2 cellular contexts compared by ENCODE assay signal in the genomic region with DNA sequence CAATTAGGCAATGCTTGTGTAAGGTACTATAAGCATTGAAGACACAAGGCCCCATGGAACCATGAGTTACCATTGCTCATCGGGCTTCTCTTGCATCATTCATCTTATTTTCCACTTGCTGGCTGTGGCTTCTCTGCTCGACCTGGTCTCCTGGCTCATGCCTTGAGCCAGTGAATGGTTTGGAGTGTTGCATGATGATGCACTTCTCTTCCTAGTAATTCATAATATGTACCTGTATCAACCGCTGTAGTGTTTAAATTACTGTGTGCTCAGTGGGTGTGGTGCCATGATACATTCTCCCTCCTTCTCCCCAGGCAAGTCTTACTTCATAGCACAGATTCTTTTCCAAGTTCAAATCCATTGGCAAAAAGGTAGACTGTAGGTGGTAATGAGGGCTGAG.
TF ChIP-seq lines count a peak whose summit lies in the region.

No MANE protein-coding gene starts in this region.

TF ChIP-seq in HepG2, 621 proteins besides CTCF, POLR2A, EP300 and RAD21 (continued from another document):
- TF ChIP-seq SAFB2 (CRISPR knock-in tag; IDR thresholded peaks at IDR 0.05; ENCODE audit: borderline replicate concordance, low read depth), result no peak

TF ChIP-seq in WTC11, 78 proteins besides CTCF, POLR2A, EP300 and RAD21:
- TF ChIP-seq, protein P1, sequence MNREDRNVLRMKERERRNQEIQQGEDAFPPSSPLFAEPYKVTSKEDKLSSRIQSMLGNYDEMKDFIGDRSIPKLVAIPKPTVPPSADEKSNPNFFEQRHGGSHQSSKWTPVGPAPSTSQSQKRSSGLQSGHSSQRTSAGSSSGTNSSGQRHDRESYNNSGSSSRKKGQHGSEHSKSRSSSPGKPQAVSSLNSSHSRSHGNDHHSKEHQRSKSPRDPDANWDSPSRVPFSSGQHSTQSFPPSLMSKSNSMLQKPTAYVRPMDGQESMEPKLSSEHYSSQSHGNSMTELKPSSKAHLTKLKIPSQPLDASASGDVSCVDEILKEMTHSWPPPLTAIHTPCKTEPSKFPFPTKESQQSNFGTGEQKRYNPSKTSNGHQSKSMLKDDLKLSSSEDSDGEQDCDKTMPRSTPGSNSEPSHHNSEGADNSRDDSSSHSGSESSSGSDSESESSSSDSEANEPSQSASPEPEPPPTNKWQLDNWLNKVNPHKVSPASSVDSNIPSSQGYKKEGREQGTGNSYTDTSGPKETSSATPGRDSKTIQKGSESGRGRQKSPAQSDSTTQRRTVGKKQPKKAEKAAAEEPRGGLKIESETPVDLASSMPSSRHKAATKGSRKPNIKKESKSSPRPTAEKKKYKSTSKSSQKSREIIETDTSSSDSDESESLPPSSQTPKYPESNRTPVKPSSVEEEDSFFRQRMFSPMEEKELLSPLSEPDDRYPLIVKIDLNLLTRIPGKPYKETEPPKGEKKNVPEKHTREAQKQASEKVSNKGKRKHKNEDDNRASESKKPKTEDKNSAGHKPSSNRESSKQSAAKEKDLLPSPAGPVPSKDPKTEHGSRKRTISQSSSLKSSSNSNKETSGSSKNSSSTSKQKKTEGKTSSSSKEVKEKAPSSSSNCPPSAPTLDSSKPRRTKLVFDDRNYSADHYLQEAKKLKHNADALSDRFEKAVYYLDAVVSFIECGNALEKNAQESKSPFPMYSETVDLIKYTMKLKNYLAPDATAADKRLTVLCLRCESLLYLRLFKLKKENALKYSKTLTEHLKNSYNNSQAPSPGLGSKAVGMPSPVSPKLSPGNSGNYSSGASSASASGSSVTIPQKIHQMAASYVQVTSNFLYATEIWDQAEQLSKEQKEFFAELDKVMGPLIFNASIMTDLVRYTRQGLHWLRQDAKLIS (CRISPR knock-in tag; IDR thresholded peaks at IDR 0.05; ENCODE audit: borderline replicate concordance), result no peak
- TF ChIP-seq CREB1 (CRISPR knock-in tag; IDR thresholded peaks at IDR 0.05) (no peak), ZBTB21 (CRISPR knock-in tag; IDR thresholded peaks at IDR 0.05; ENCODE audit: borderline replicate concordance) (no peak), TEAD4 (CRISPR knock-in tag; IDR thresholded peaks at IDR 0.05) (no peak), TCF7 (CRISPR knock-in tag; IDR thresholded peaks at IDR 0.05; ENCODE audit: low read depth) (no peak), ESRRA (CRISPR knock-in tag; IDR thresholded peaks at IDR 0.05; ENCODE audit: borderline replicate concordance) (no peak), OVOL2 (CRISPR knock-in tag; IDR thresholded peaks at IDR 0.05; ENCODE audit: borderline replicate concordance) (no peak), ZNF423 (CRISPR knock-in tag; IDR thresholded peaks at IDR 0.05) (no peak), TEAD1 (CRISPR knock-in tag; IDR thresholded peaks at IDR 0.05) (no peak)
- TF ChIP-seq, protein P2, sequence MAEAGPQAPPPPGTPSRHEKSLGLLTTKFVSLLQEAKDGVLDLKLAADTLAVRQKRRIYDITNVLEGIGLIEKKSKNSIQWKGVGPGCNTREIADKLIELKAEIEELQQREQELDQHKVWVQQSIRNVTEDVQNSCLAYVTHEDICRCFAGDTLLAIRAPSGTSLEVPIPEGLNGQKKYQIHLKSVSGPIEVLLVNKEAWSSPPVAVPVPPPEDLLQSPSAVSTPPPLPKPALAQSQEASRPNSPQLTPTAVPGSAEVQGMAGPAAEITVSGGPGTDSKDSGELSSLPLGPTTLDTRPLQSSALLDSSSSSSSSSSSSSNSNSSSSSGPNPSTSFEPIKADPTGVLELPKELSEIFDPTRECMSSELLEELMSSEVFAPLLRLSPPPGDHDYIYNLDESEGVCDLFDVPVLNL (CRISPR knock-in tag; IDR thresholded peaks at IDR 0.05; ENCODE audit: borderline replicate concordance, low read depth), result no peak
- TF ChIP-seq, protein P3, sequence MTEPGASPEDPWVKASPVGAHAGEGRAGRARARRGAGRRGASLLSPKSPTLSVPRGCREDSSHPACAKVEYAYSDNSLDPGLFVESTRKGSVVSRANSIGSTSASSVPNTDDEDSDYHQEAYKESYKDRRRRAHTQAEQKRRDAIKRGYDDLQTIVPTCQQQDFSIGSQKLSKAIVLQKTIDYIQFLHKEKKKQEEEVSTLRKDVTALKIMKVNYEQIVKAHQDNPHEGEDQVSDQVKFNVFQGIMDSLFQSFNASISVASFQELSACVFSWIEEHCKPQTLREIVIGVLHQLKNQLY (CRISPR knock-in tag; IDR thresholded peaks at IDR 0.05), result no peak
- TF ChIP-seq, protein P4, sequence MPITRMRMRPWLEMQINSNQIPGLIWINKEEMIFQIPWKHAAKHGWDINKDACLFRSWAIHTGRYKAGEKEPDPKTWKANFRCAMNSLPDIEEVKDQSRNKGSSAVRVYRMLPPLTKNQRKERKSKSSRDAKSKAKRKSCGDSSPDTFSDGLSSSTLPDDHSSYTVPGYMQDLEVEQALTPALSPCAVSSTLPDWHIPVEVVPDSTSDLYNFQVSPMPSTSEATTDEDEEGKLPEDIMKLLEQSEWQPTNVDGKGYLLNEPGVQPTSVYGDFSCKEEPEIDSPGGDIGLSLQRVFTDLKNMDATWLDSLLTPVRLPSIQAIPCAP (CRISPR knock-in tag; IDR thresholded peaks at IDR 0.05), result no peak
- TF ChIP-seq, protein P5, sequence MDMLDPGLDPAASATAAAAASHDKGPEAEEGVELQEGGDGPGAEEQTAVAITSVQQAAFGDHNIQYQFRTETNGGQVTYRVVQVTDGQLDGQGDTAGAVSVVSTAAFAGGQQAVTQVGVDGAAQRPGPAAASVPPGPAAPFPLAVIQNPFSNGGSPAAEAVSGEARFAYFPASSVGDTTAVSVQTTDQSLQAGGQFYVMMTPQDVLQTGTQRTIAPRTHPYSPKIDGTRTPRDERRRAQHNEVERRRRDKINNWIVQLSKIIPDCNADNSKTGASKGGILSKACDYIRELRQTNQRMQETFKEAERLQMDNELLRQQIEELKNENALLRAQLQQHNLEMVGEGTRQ (CRISPR knock-in tag; IDR thresholded peaks at IDR 0.05), result no peak
